In the genomic region with DNA sequence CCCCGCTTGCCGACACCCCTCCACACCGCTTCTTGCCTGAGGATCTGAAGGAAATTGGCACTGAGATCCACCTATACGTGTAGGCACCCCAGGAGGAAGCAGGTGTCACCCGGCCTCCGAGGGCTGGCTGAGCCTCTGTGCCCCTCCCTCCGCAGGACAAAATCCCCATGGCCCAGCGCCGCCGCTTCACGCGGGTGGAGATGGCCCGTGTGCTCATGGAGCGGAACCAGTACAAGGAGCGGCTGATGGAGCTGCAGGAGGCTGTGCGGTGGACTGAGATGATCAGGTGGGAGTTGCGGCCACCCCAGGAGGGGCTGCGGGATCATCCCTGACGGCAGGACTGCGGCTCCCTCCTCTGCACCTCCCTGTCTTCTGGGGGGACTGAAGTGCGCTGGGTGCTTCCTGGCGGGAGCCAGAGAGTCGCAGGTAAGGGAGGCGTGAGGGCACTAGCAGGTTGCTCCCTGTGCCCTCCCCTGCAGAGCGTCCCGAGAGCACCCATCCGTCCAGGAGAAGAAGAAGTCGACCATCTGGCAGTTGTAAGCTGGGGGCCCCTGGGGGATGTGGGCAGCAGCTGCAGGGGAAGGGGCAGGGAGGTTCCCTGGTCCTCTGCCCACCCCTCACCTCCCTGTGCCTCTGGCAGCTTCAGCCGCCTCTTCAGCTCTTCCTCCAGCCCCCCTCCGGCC, we compare ENCODE assay signal across 23 cellular contexts.
"Had no signal": no experiment of that assay in that cellular context is flagged by ENCODE, and none has a peak within 500 bp of the region (broad histone marks: within the 10 kb centered on the region; RNA-seq: fewer than 3 reads in every experiment).

No MANE protein-coding gene starts in this region.

- H3K27me3 ChIP-seq: body of pancreas, cardiac muscle cell, colonic mucosa, esophagus squamous epithelium, left lung, neutrophil, right lobe of liver, uterus had no signal

- ATAC-seq: activated CD4-positive, alpha-beta T cell treated with anti-CD3 and anti-CD28 coated beads for 36 hours; activated CD8-positive, alpha-beta memory T cell treated with anti-CD3 and anti-CD28 coated beads, Interleukin-2, amount 10 ng/mL, durations not matched to agents 7 days and 5 days; activated CD8-positive, alpha-beta T cell treated with anti-CD3 and anti-CD28 coated beads, Interleukin-2, amount 10 ng/mL, durations not matched to agents 7 days and 5 days; body of pancreas; left lung had no signal

- H3K4me3 ChIP-seq: body of pancreas, cardiac muscle cell, colonic mucosa, esophagus squamous epithelium, left lung, lung, right lobe of liver, uterus had no signal

- FAIRE-seq: endometrium had no signal

- H3K27ac ChIP-seq: body of pancreas, cardiac muscle cell, colonic mucosa, epithelial cell of prostate, esophagus squamous epithelium, left lung, neutrophil, right lobe of liver, uterus had no signal

- H3K4me1 ChIP-seq: body of pancreas, left lung, right lobe of liver, uterus had no signal

- H3K36me3 ChIP-seq: uterus had no signal

- DNase-seq: activated B cell treated with CpG ODN at 0.5 μM for 24 hours; activated CD4-positive, alpha-beta T cell treated with anti-CD3 and anti-CD28 coated beads for 36 hours; activated CD8-positive, alpha-beta memory T cell treated with anti-CD3 and anti-CD28 coated beads, Interleukin-2, amount 10 ng/mL, durations not matched to agents 7 days and 5 days; activated CD8-positive, alpha-beta T cell treated with anti-CD3 and anti-CD28 coated beads, Interleukin-2, amount 10 ng/mL, durations not matched to agents 7 days and 5 days; activated naive CD4-positive, alpha-beta T cell; activated T-cell treated with anti-CD3 and anti-CD28 coated beads, Interleukin-2, amount 50 U/mL, for 48 hours; body of pancreas; cerebellar nuclear complex; colonic mucosa; effector CD8-positive, alpha-beta T cell; esophagus squamous epithelium; foreskin melanocyte; kidney glomerular epithelial cell; left lung; stimulated activated CD4-positive, alpha-beta T cell treated with anti-CD3 and anti-CD28 coated beads, Interleukin-4, amount 100 ng/mL, for 1 hour; T1000; uterus had no signal

- H3K9me3 ChIP-seq: body of pancreas, colonic mucosa, esophagus squamous epithelium, left lung, neutrophil, right lobe of liver, uterus had no signal
